Comparison of ENCODE assay signal across 8 cellular contexts in genomic region chr21:15064576-15065380, GRCh38. TPM values are rescaled to one million over a fixed set of nuclear protein-coding genes. Genes with fewer than 3 reads are reported as not detected.
DNase-seq lines count a peak whose midpoint lies in the region; ATAC-seq and TF ChIP-seq lines count a peak whose summit lies in the region.

NRIP1 (minus strand) TSS chr21:15065000; CDS start chr21:14968192, 96,808 bp downstream.

- H3K27ac ChIP-seq in SU-DHL-6 (ENCODE audit: low read depth, low read length): no peak within 1 kb of the TSS
- H3K27ac ChIP-seq in ovary: peak within 1 kb of the TSS; percentile 77 to 99
- peak within 1 kb of the TSS; percentile 91 to 95 for H3K27ac ChIP-seq in thoracic aorta

- H3K4me3 ChIP-seq in SU-DHL-6 (ENCODE audit: insufficient read depth, low read length, poor library complexity, severe bottlenecking) (peak within 1 kb of the TSS; percentile 75), ovary (peak within 1 kb of the TSS; percentile 84), thoracic aorta (peak within 1 kb of the TSS; percentile 94)

- H3K27me3 ChIP-seq in SU-DHL-6 (ENCODE audit: low read length): no peaks in the 10 kb centered on the region
- no peaks in the 10 kb centered on the region for H3K27me3 ChIP-seq in ovary
- no peaks in the 10 kb centered on the region for H3K27me3 ChIP-seq in thoracic aorta (replicated peaks; ENCODE audit: insufficient read depth)

- no peaks in the 10 kb centered on the region; the same call in 1 of the 2 replicates for H4K20me1 ChIP-seq in SU-DHL-6 (ENCODE audit: low read depth, low read length)

- peak within 1 kb of the TSS; percentile 68 for H3K9ac ChIP-seq in SU-DHL-6 (ENCODE audit: low read length)

- H3K79me2 ChIP-seq in SU-DHL-6 (ENCODE audit: insufficient read depth, low read length): no peaks in the 10 kb centered on the region

- H3K4me2 ChIP-seq in SU-DHL-6 (ENCODE audit: low read depth, low read length, poor library complexity, severe bottlenecking): peak within 1 kb of the TSS; percentile 65

- 0 to 1% (median 1%) methylated on average over 68 to 115 of the region's 115 CpGs for WGBS in ovary, 3 donors

- H3K9me3 ChIP-seq in SU-DHL-6 (ENCODE audit: insufficient read depth, low read length) (no peaks in the 10 kb centered on the region), ovary (no peaks in the 10 kb centered on the region), thoracic aorta (no peaks in the 10 kb centered on the region)

- TF ChIP-seq EP300 in ovary (IDR thresholded peaks at IDR 0.05): no peak

- peak; percentile 56 for TF ChIP-seq POLR2A in ovary (IDR thresholded peaks at IDR 0.05)

- H3K4me1 ChIP-seq in ovary (ENCODE audit: insufficient read depth): no peaks in the 10 kb centered on the region
- H3K4me1 ChIP-seq in thoracic aorta (ENCODE audit: control insufficient read depth in 1 of 2, low read depth in 2 of 2): peaks cover 18 to 38% of the 10 kb centered on the region in 2 donors

- H2AFZ ChIP-seq in SU-DHL-6 (ENCODE audit: low read depth, low read length, severe bottlenecking): peak within 1 kb of the TSS; percentile 61

- intact Hi-C loops in head of caudate nucleus (cut with DNase I): loop anchor here (10.0 kb wide), 2 partner anchors 200 to 670 kb away; no protein-coding TSS in a partner anchor
- intact Hi-C loops in ovary (cut with DNase I): loop anchor here in 2 of 4 donors (10.0 kb wide), 1 partner anchor 200 kb away; no protein-coding TSS in a partner anchor

- H3K9me2 ChIP-seq in SU-DHL-6 (replicated peaks; ENCODE audit: insufficient read depth, low read length): no peaks in the 10 kb centered on the region

- DNase-seq in DMS 273 treated with DMSO at 0.1 percent for 48 hours (lab: John Stamatoyannopoulos, UW) (peak; percentile 35), KG1 (lab: John Stamatoyannopoulos, UW) (peak; percentile 63), head of caudate nucleus (peak; percentile 63 to 96 (median 88)), ovary (peak; percentile 90 to 94 (median 92)), thoracic aorta (ENCODE audit: low spot score) (peak; percentile 50)
- peak; percentile 59 for DNase-seq in activated naive CD8-positive, alpha-beta T cell treated with anti-CD3 and anti-CD28 coated beads, Interleukin-2, amount 50 U/mL, for 16 hours (ENCODE audit: low read depth, low spot score)

- ATAC-seq in GM21717 (IDR thresholded peaks at IDR 0.05; ENCODE audit: unreplicated experiment): peak; percentile 80
- ATAC-seq in thoracic aorta (ENCODE audit: insufficient number of reproducible peaks, low FRiP score, low read depth): peak; percentile 92

- peaks cover 9% of the 10 kb centered on the region; the same call in 1 of the 2 replicates for H3F3A ChIP-seq in SU-DHL-6 (ENCODE audit: insufficient read depth)

- no peaks in the 10 kb centered on the region for H3K36me3 ChIP-seq in SU-DHL-6 (ENCODE audit: low read length)
- no peaks in the 10 kb centered on the region for H3K36me3 ChIP-seq in ovary
- H3K36me3 ChIP-seq in thoracic aorta: no peaks in the 10 kb centered on the region

- TF ChIP-seq CTCF in SU-DHL-6 (IDR thresholded peaks at IDR 0.05; ENCODE audit: insufficient read depth, low read length, poor library complexity, severe bottlenecking) (no peak), ovary (IDR thresholded peaks at IDR 0.05) (no peak), thoracic aorta (IDR thresholded peaks at IDR 0.05) (no peak)

RNA-seq across cellular contexts. Expression of gene NRIP1, which starts in this region (rescaled TPM):
- total RNA-seq in ovary (10 to 100 TPM; 33.3 to 56.6 (median 43.1) TPM), thoracic aorta (10 to 100 TPM; 11.9 to 30.9 TPM)
- polyA plus RNA-seq in ovary: 10 to 100 TPM in 1 of 2 donors, 1 to 10 TPM in 1; 9.4 to 14.8 TPM

Comparison
In these comparisons a context has a peak if more than half of its experiments do, and no peak if none do; other contexts are left out.
1. DNase-seq: peak in every context shown above with its lines; median percentile 92 in ovary; 88 in head of caudate nucleus; 63 in KG1; 59 in activated naive CD8-positive, alpha-beta T cell treated with anti-CD3 and anti-CD28 coated beads, Interleukin-2, amount 50 U/mL, for 16 hours; 50 in thoracic aorta; 35 in DMS 273 treated with DMSO at 0.1 percent for 48 hours.